In genomic region chr5:92328584-92329259, GRCh38 we compare ENCODE assay signal across 28 cellular contexts.
"Had no signal": no experiment of that assay in that cellular context is flagged by ENCODE, and none has a peak within 500 bp of the region (broad histone marks: within the 10 kb centered on the region; RNA-seq: fewer than 3 reads in every experiment).

No MANE protein-coding gene starts in this region.

- H3K9me3 ChIP-seq: adrenal gland had no signal

- H3K27me3 Mint-ChIP-seq: activated CD8-positive, alpha-beta T cell treated with anti-CD3 and anti-CD28 coated beads for 36 hours; activated naive CD4-positive, alpha-beta T cell treated with anti-CD3 and anti-CD28 coated beads, Interleukin-2, amount 10 ng/mL, durations not matched to agents 7 days and 5 days; activated naive CD8-positive, alpha-beta T cell treated with anti-CD3 and anti-CD28 coated beads for 36 hours had no signal

- H3K4me1 Mint-ChIP-seq: activated naive CD4-positive, alpha-beta T cell treated with anti-CD3 and anti-CD28 coated beads, Interleukin-2, amount 10 ng/mL, durations not matched to agents 7 days and 5 days; activated naive CD8-positive, alpha-beta T cell treated with anti-CD3 and anti-CD28 coated beads for 36 hours had no signal

- H3K27me3 ChIP-seq: adrenal gland, Peyer's patch had no signal

- FAIRE-seq: bronchial epithelial cell, K562 had no signal

- H3K9me3 Mint-ChIP-seq: activated T-helper 2 cell treated with anti-CD3 and anti-CD28 coated beads, Interferon-gamma antibody, Interleukin-2, Interleukin-4, amounts not matched to agents 10 μg/mL and 5 μg/mL and 100 μg/mL, durations not matched to agents 14 hours and 24 hours and 36 hours; T-helper 1 cell treated with Interleukin-12 subunit alpha and Interleukin-12 subunit beta and Interleukin-4 antibody, amounts not matched to agents 30 μg/mL and 1 μg/mL, for 36 hours had no signal

- H3K36me3 ChIP-seq: adrenal gland, Peyer's patch had no signal

- H3K4me3 ChIP-seq: adrenal gland, K562, Peyer's patch had no signal

- H3K4me3 Mint-ChIP-seq: activated CD8-positive, alpha-beta T cell treated with anti-CD3 and anti-CD28 coated beads for 36 hours; activated naive CD4-positive, alpha-beta T cell treated with anti-CD3 and anti-CD28 coated beads, Interleukin-2, amount 10 ng/mL, durations not matched to agents 7 days and 5 days; activated naive CD8-positive, alpha-beta T cell treated with anti-CD3 and anti-CD28 coated beads for 36 hours; activated T-cell treated with anti-CD3 and anti-CD28 coated beads, Interleukin-2, amount 50 U/mL, for 72 hours; T-helper 1 cell treated with Interleukin-12 subunit alpha and Interleukin-12 subunit beta and Interleukin-4 antibody, amounts not matched to agents 30 μg/mL and 1 μg/mL, for 36 hours had no signal

- H3K27ac Mint-ChIP-seq: activated CD8-positive, alpha-beta T cell treated with anti-CD3 and anti-CD28 coated beads for 36 hours; activated naive CD4-positive, alpha-beta T cell treated with anti-CD3 and anti-CD28 coated beads, Interleukin-2, amount 10 ng/mL, durations not matched to agents 7 days and 5 days; activated naive CD8-positive, alpha-beta T cell treated with anti-CD3 and anti-CD28 coated beads for 36 hours; activated T-cell treated with anti-CD3 and anti-CD28 coated beads, Interleukin-2, amount 50 U/mL, for 72 hours; activated T-helper 2 cell treated with anti-CD3 and anti-CD28 coated beads, Interferon-gamma antibody, Interleukin-2, Interleukin-4, amounts not matched to agents 10 μg/mL and 5 μg/mL and 100 μg/mL, durations not matched to agents 14 hours and 24 hours and 36 hours; T-helper 1 cell treated with Interleukin-12 subunit alpha and Interleukin-12 subunit beta and Interleukin-4 antibody, amounts not matched to agents 30 μg/mL and 1 μg/mL, for 36 hours had no signal

- ATAC-seq: activated CD4-positive, CD25-positive, alpha-beta regulatory T cell treated with anti-CD3 and anti-CD28 coated beads, Interleukin-2, amount 50 U/mL, for 24 hours; activated CD8-positive, alpha-beta T cell treated with anti-CD3 and anti-CD28 coated beads for 36 hours; activated T-cell treated with anti-CD3 and anti-CD28 coated beads, Interleukin-2, amount 50 U/mL, for 72 hours; K562 had no signal

- H3K4me1 ChIP-seq: adrenal gland, Peyer's patch had no signal

- DNase-seq: activated CD4-positive, alpha-beta T cell treated with anti-CD3 and anti-CD28 coated beads for 4 hours; activated CD8-positive, alpha-beta memory T cell treated with anti-CD3 and anti-CD28 coated beads, Interleukin-2, amount 50 U/mL, for 4 hours; activated CD8-positive, alpha-beta T cell treated with anti-CD3 and anti-CD28 coated beads for 36 hours; activated gamma-delta T cell treated with Interleukin-2 at 50 U/mL for 16 hours; activated naive CD4-positive, alpha-beta T cell treated with anti-CD3 and anti-CD28 coated beads, Interleukin-2, amount 10 ng/mL, durations not matched to agents 7 days and 5 days; activated naive CD8-positive, alpha-beta T cell treated with anti-CD3 and anti-CD28 coated beads for 36 hours; activated T-cell treated with anti-CD3 and anti-CD28 coated beads, Interleukin-2, amount 50 U/mL, for 72 hours; adrenal gland; aorta; Karpas-422; MM.1S; NCI-H1105; NCI-H1436; NCI-H1694 treated with DMSO at 0.1 percent for 48 hours; NCI-H2029 treated with DMSO at 0.1 percent for 48 hours; NCI-H345; NCI-H510A; NCI-H526 treated with DMSO at 0.1 percent for 48 hours; NK-92 treated with Interleukin-12 subunit alpha and Interleukin-12 subunit beta, amount 100 ng/mL, for 24 hours; OCI-M1; Peyer's patch; SHP77 treated with DMSO at 0.1 percent for 48 hours had no signal

- H3K27ac ChIP-seq: adrenal gland, Peyer's patch, RWPE1 had no signal
